8 cellular contexts compared by ENCODE assay signal in the genomic region with DNA sequence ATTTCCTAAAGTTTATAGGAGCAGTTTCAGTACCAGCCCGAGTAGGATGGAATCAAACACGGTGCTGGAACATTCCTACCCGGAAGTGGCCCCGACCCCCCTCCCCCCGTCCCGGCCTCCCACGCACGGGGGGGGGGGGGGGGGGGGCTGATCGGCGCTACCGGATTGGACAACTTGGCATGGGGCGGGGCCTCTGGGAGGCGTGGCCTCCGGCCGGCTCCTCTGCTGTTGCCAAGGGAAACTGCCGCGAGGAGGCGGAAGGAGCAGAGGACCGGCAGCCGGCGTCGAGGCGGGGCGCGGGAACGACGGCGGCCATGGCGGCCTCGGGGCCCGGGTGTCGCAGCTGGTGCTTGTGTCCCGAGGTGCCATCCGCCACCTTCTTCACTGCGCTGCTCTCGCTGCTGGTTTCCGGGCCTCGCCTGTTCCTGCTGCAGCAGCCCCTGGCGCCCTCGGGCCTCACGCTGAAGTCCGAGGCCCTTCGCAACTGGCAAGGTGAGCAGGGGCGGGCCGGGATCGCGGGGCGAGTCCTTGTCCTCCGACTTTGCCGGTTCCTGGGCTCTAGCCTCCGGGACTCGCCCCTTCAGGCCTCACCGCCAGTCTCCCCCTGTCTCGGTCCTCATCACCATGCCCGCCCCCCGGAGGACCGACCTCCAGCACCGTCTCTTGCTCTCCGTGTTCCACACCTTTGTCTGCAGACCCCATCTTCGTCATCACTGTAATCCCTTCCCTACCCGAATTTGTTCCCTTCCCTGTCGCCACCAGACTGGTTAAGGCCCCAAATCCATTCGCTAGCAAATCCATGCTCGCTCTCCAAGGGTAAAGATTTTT. TPM values are rescaled to one million over a fixed set of nuclear protein-coding genes. Genes with fewer than 3 reads are reported as not detected.
A peak's percentile ranks its signal among the peaks of the same experiment; 100 is the strongest.
DNase-seq lines count a peak whose midpoint lies in the region; ATAC-seq and TF ChIP-seq lines count a peak whose summit lies in the region.

A gene (plus strand): TSS at position 266 of the 828 bp plus-strand sequence. CDS start 49 bp downstream, at position 315.

- WGBS in H9 (ENCODE audit: extremely low coverage, insufficient read length, low lambda C conversion rate) = no CpG with 5 or more reads among the region's 64 CpGs

- H4K5ac ChIP-seq in H9 (ENCODE audit: insufficient read length, low read depth, low read length) = no peak within 1 kb of the TSS

- H2AFZ ChIP-seq in H9 (ENCODE audit: low read length) = no peak within 1 kb of the TSS

- H3K79me2 ChIP-seq in H9 (ENCODE audit: insufficient read depth, low read length) = peaks cover 6% of the 10 kb centered on the region; the same call in 1 of the 2 replicates

- H4K8ac ChIP-seq in H9 (replicated peaks; ENCODE audit: insufficient read length, low read depth, low read length) = no peak within 1 kb of the TSS

- peaks cover 12% of the 10 kb centered on the region for H3K27me3 Mint-ChIP-seq in H9 (ENCODE audit: low read depth)
- no peaks in the 10 kb centered on the region for H3K27me3 Mint-ChIP-seq in natural killer cell (ENCODE audit: low read depth in 2 of 2)

- H3K4me2 ChIP-seq in H9 (ENCODE audit: insufficient read depth, insufficient read length, low read length) = peak within 1 kb of the TSS; percentile 100

- H3K4me1 ChIP-seq in H9 (ENCODE audit: insufficient read depth, low read length) = peaks cover 2% of the 10 kb centered on the region; the same call in 1 of the 2 replicates

- H2BK20ac ChIP-seq in H9 (ENCODE audit: low read depth, low read length, poor library complexity, severe bottlenecking) = no peak within 1 kb of the TSS

- peak within 1 kb of the TSS; percentile 93 for H3K9ac ChIP-seq in H9 (ENCODE audit: extremely low read depth, insufficient read length, low read length)

- no peak within 1 kb of the TSS for H2BK5ac ChIP-seq in H9 (ENCODE audit: insufficient read length, low read length)

- H2BK120ac ChIP-seq in H9 (ENCODE audit: low read depth, low read length, poor library complexity, severe bottlenecking) = no peak within 1 kb of the TSS

- H2AK5ac ChIP-seq in H9 (ENCODE audit: insufficient read length, low read length) = no peak within 1 kb of the TSS

- H2BK12ac ChIP-seq in H9 (ENCODE audit: insufficient read length, low read depth, low read length) = no peak within 1 kb of the TSS

- no peaks in the 10 kb centered on the region for H4K20me1 ChIP-seq in H9 (ENCODE audit: control insufficient read depth, insufficient read depth, insufficient read length)

- H3K27ac ChIP-seq in H9 (ENCODE audit: insufficient read length, low read depth, low read length) = no peak within 1 kb of the TSS

- H3K27ac Mint-ChIP-seq in H9 (peak within 1 kb of the TSS; percentile 75 to 94 (median 86)), natural killer cell (peak within 1 kb of the TSS; percentile 93 to 94)

- no peak within 1 kb of the TSS for H3T11ph ChIP-seq in H9 (ENCODE audit: low read length)

- peaks cover 7% of the 10 kb centered on the region for H3K23me2 ChIP-seq in H9 (ENCODE audit: insufficient read length, low read depth, low read length, poor library complexity, severe bottlenecking)

- peak; percentile 97 to 99 (median 99) for ATAC-seq in natural killer cell

- TF ChIP-seq CTCF in H9 (conservative IDR thresholded peaks at IDR 0.05) (peak; percentile 20; the same call in 1 of the 3 replicates), natural killer cell (IDR thresholded peaks at IDR 0.05) (no peak)

- peak within 1 kb of the TSS; percentile 96 for H3K14ac ChIP-seq in H9 (ENCODE audit: insufficient read depth, low read length)

- H3K56ac ChIP-seq in H9 (ENCODE audit: insufficient read length, low read depth, low read length) = no peak within 1 kb of the TSS

- H2BK15ac ChIP-seq in H9 (ENCODE audit: low read depth, low read length) = 0 out of 2 replicates have a peak within 1 kb of the TSS, but pooled peaks have one; percentile 61

- H3K18ac ChIP-seq in H9 (ENCODE audit: insufficient read length, low read depth, low read length) = peak within 1 kb of the TSS; percentile 96

- H4K91ac ChIP-seq in H9 (ENCODE audit: insufficient read length, low read depth, low read length) = no peak within 1 kb of the TSS

- H3K36me3 Mint-ChIP-seq in H9 (ENCODE audit: insufficient read depth in 1 of 3, low read depth in 3 of 3) (peaks cover 28 to 40% (median 38%) of the 10 kb centered on the region in 3 experiments), natural killer cell (no peaks in the 10 kb centered on the region)

- peak; percentile 92 for DNase-seq in EL
- DNase-seq in H9 = peak; percentile 95
- DNase-seq in M059J (ENCODE audit: low read depth) = peak; percentile 93
- DNase-seq in activated T-helper 9 cell treated with anti-CD3 and anti-CD28 coated beads, Interleukin-2, amount 50 U/mL, for 16 hours (ENCODE audit: low read depth) = peak; percentile 96
- peak; percentile 87 for DNase-seq in fibroblast of peridontal ligament (ENCODE audit: extremely low read depth)
- DNase-seq in natural killer cell = peak; percentile 89
- DNase-seq in stimulated activated naive CD4-positive, alpha-beta T cell treated with Interleukin-2 at 50 U/mL for 16 hours (lab: John Stamatoyannopoulos, UW) = peak; percentile 95

- H3K27me3 ChIP-seq in H9 (ENCODE audit: insufficient read depth, low read length) = no peaks in the 10 kb centered on the region

- intact Hi-C loops in natural killer cell (cut with micrococcal nuclease) = loop anchor here (1.0 kb wide), 1 partner anchor 35 kb away; no protein-coding TSS in a partner anchor

- H3K79me1 ChIP-seq in H9 (ENCODE audit: insufficient read depth, low read depth, low read length, poor library complexity, severe bottlenecking) = no peaks in the 10 kb centered on the region

- peak within 1 kb of the TSS; percentile 87 to 94 for H3K4me3 Mint-ChIP-seq in H9
- peak within 1 kb of the TSS; percentile 97 for H3K4me3 Mint-ChIP-seq in natural killer cell

- H3K9me3 Mint-ChIP-seq in H9 = no peaks in the 10 kb centered on the region; a peak in 1 of 5 replicates
- no peaks in the 10 kb centered on the region for H3K9me3 Mint-ChIP-seq in natural killer cell

- H3K4me1 Mint-ChIP-seq in H9 (peaks cover 36 to 38% of the 10 kb centered on the region in 2 experiments), natural killer cell (peaks cover 22 to 33% of the 10 kb centered on the region in 2 donors)

- no peak within 1 kb of the TSS for H3K23ac ChIP-seq in H9 (ENCODE audit: insufficient read length, low read depth, low read length)

- no peaks in the 10 kb centered on the region for H3K9me3 ChIP-seq in H9 (ENCODE audit: control insufficient read depth, low read depth, low read length)

- TF ChIP-seq POLR2A in Raji (IDR thresholded peaks at IDR 0.05; ENCODE audit: insufficient read depth, low read depth, low read length) = peak; percentile 95

- H3K4ac ChIP-seq in H9 (ENCODE audit: low read depth, low read length) = no peak within 1 kb of the TSS

RNA-seq across cellular contexts. Expression of the gene that starts here (rescaled TPM):
- total RNA-seq in H9 (2021) = 27.6 and 30.0 TPM in 2 replicates
- total RNA-seq in M059J (2014; rRNA removed; shearing (Covaris generic)) = 81.8 and 92.7 TPM in 2 replicates
- 10 to 100 TPM; 45.2 to 74.3 (median 61.9) TPM for total RNA-seq in natural killer cell
